12 cellular contexts compared by ENCODE assay signal in the genomic region with DNA sequence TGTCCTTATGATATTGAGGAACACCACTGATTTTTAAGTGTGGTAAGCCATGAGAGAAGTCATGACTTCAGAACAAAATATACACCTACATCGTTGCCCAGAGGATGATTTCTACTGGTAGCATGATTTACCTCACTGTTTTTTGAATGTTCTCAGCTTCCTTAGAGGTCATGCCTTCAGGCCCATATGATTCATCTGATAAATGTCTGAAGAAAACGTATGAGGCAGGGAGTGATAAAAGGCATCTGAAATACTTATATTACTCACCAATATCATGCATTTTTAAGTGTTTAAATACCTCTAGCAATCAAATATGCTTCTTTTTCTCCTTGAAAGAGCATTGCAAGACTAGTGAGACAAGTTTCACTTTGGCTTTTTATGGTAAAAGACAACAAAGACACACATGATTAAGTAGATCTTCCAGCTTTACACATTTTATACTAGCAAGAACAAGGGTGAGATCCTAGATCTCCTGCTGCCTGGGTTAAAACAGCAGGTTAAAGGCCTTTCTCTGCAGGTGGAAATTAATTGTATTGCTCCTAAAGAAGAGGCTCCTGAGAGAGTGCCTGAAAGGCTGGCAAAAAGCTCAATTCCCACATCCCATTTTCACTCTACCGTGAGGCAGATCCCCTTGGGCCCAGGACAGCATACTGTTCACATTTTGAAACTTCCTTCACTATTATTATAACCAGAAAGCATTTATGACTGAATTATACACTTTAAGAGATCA.
DNase-seq lines count a peak whose midpoint lies in the region; ATAC-seq and TF ChIP-seq lines count a peak whose summit lies in the region.
"Had no signal": no experiment of that assay in that cellular context is flagged by ENCODE, and none has a peak within 500 bp of the region (broad histone marks: within the 10 kb centered on the region; RNA-seq: fewer than 3 reads in every experiment).

No MANE protein-coding gene starts in this region.

- H3K36me3 Mint-ChIP-seq in MCF 10A (ENCODE audit: insufficient read depth, unreplicated experiment) = peaks cover 3% of the 10 kb centered on the region

- no peaks in the 10 kb centered on the region for H3K9me3 ChIP-seq in breast epithelium
- no peaks in the 10 kb centered on the region for H3K9me3 ChIP-seq in thyroid gland

- H3K27ac Mint-ChIP-seq in MCF 10A (ENCODE audit: low read depth, unreplicated experiment) = peak overlapping the region; percentile 87

- TSS peak; percentile 81 for BruUV-seq in MCF 10A (replicated peaks; lab: Mats Ljungman, UMichigan)

- H3K9me3 Mint-ChIP-seq in MCF 10A (ENCODE audit: unreplicated experiment) = peaks cover 11% of the 10 kb centered on the region

- 37 to 38% methylated on average over 3 of the region's 3 CpGs for WGBS in thyroid gland, 2 donors

- H3K27ac ChIP-seq in breast epithelium (no peak overlapping the region), thyroid gland (no peak overlapping the region)
- H3K27ac ChIP-seq: heart right ventricle had no signal

- H3K27me3 Mint-ChIP-seq in MCF 10A (ENCODE audit: insufficient read depth, unreplicated experiment) = no peaks in the 10 kb centered on the region

- no peak for TF ChIP-seq CTCF in MCF 10A (IDR thresholded peaks at IDR 0.05; ENCODE audit: unreplicated experiment)
- no peak for TF ChIP-seq CTCF in breast epithelium (IDR thresholded peaks at IDR 0.05)
- TF ChIP-seq CTCF in foreskin fibroblast (IDR thresholded peaks at IDR 0.05; ENCODE audit: low read depth, low read length) = no peak
- TF ChIP-seq CTCF in thyroid gland (IDR thresholded peaks at IDR 0.05) = no peak

- POLR2A ChIA-PET in MCF 10A (lab: Yijun Ruan, JAX) = interaction anchor here (0.8 to 2.3 kb wide), 6 partner anchors 9 to 381 kb away, joined by 3 to 7 read pairs (median 3); no protein-coding TSS in a partner anchor

- no peaks in the 10 kb centered on the region for H3K36me3 ChIP-seq in breast epithelium
- H3K36me3 ChIP-seq in thyroid gland = no peaks in the 10 kb centered on the region
- H3K36me3 ChIP-seq: heart right ventricle had no signal

- no peaks in the 10 kb centered on the region for H3K27me3 ChIP-seq in breast epithelium
- no peaks in the 10 kb centered on the region for H3K27me3 ChIP-seq in thyroid gland
- H3K27me3 ChIP-seq: heart right ventricle had no signal

- TF ChIP-seq POLR2A in breast epithelium (IDR thresholded peaks at IDR 0.05) (no peak), thyroid gland (IDR thresholded peaks at IDR 0.05) (no peak)

- CTCF ChIA-PET in MCF 10A (lab: Yijun Ruan, JAX) = no interaction called here

- ATAC-seq in SK-N-SH treated with all-trans-retinoic acid at 6 μM for 48 hours = peak; percentile 85
- no peak for ATAC-seq in GM21737 (IDR thresholded peaks at IDR 0.05; ENCODE audit: unreplicated experiment)
- no peak for ATAC-seq in HG02763 (IDR thresholded peaks at IDR 0.05; ENCODE audit: unreplicated experiment)
- ATAC-seq: heart right ventricle had no signal

- intact Hi-C loops in MCF 10A (cut with micrococcal nuclease) (no loop called here), breast epithelium (cut with DNase I; ENCODE audit: low total_unique reads) (no loop called here), thyroid gland (cut with DNase I) (no loop called here)

- DNase-seq in MCF 10A (ENCODE audit: unreplicated experiment) = peak; percentile 64
- DNase-seq in breast epithelium (ENCODE audit: low spot score in 2 of 2) = no peak
- DNase-seq in foreskin fibroblast = peak; percentile 58 to 77
- no peak for DNase-seq in thyroid gland
- DNase-seq in middle frontal gyrus (ENCODE audit: extremely low spot score, low spot score) = no peak
- DNase-seq: activated CD4-positive, alpha-beta T cell treated with anti-CD3 and anti-CD28 coated beads for 48 hours; AML-193; heart right ventricle had no signal

- H3K4me3 ChIP-seq in breast epithelium = no peak overlapping the region
- no peak overlapping the region for H3K4me3 ChIP-seq in foreskin fibroblast (ENCODE audit: low read depth in 1 of 2, low read length in 2 of 2)
- no peak overlapping the region for H3K4me3 ChIP-seq in thyroid gland (replicated peaks in 1 of 3)
- H3K4me3 ChIP-seq: heart right ventricle, lung had no signal

- peaks cover 24% of the 10 kb centered on the region for H3K4me1 Mint-ChIP-seq in MCF 10A (ENCODE audit: insufficient read depth, unreplicated experiment)

- H3K4me3 Mint-ChIP-seq in MCF 10A (ENCODE audit: unreplicated experiment) = peak overlapping the region; percentile 10

- H3K4me1 ChIP-seq in breast epithelium (no peaks in the 10 kb centered on the region), thyroid gland (peaks cover 0 to 6% of the 10 kb centered on the region in 2 donors)
- H3K4me1 ChIP-seq: heart right ventricle had no signal

TF ChIP-seq in SK-N-SH treated with all-trans-retinoic acid at 6 μM for 48 hours, 23 proteins besides CTCF, POLR2A, EP300 and RAD21:
- TF ChIP-seq GLIS3 (CRISPR knock-in tag; IDR thresholded peaks at IDR 0.05) = no peak
- peak; percentile 82; the same call in 1 of the 2 replicates for TF ChIP-seq TOX (CRISPR knock-in tag; IDR thresholded peaks at IDR 0.05; ENCODE audit: borderline replicate concordance)
- TF ChIP-seq ARNTL (CRISPR knock-in tag; IDR thresholded peaks at IDR 0.05; ENCODE audit: borderline replicate concordance, low read depth) = no peak
- no peak for TF ChIP-seq TCF4 (CRISPR knock-in tag; IDR thresholded peaks at IDR 0.05; ENCODE audit: borderline replicate concordance)
- TF ChIP-seq, protein P1, sequence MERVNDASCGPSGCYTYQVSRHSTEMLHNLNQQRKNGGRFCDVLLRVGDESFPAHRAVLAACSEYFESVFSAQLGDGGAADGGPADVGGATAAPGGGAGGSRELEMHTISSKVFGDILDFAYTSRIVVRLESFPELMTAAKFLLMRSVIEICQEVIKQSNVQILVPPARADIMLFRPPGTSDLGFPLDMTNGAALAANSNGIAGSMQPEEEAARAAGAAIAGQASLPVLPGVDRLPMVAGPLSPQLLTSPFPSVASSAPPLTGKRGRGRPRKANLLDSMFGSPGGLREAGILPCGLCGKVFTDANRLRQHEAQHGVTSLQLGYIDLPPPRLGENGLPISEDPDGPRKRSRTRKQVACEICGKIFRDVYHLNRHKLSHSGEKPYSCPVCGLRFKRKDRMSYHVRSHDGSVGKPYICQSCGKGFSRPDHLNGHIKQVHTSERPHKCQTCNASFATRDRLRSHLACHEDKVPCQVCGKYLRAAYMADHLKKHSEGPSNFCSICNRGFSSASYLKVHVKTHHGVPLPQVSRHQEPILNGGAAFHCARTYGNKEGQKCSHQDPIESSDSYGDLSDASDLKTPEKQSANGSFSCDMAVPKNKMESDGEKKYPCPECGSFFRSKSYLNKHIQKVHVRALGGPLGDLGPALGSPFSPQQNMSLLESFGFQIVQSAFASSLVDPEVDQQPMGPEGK (CRISPR knock-in tag; IDR thresholded peaks at IDR 0.05; ENCODE audit: borderline replicate concordance) = no peak

Comparison
In these comparisons a context has a peak if more than half of its experiments do, and no peak if none do; other contexts are left out.
1. DNase-seq: peak in MCF 10A (single experiment) and foreskin fibroblast (2 of 2); none in breast epithelium (0 of 2), thyroid gland (0 of 2) and middle frontal gyrus (single experiment).